Comparison of ENCODE assay signal across 15 cellular contexts in genomic region chr7:33728779-33729646, GRCh38.
DNase-seq lines count a peak whose midpoint lies in the region; ATAC-seq, FAIRE-seq and TF ChIP-seq lines count a peak whose summit lies in the region.
"Had no signal": no experiment of that assay in that cellular context is flagged by ENCODE, and none has a peak within 500 bp of the region (broad histone marks: within the 10 kb centered on the region; RNA-seq: fewer than 3 reads in every experiment).

No MANE protein-coding gene starts in this region.

- peaks cover 10% of the 10 kb centered on the region for H3K79me2 ChIP-seq in endothelial cell of umbilical vein (ENCODE audit: control insufficient read depth, insufficient read depth, low read length)

- H3K9ac ChIP-seq in endothelial cell of umbilical vein (replicated peaks; ENCODE audit: extremely low read depth, insufficient read depth, low read length) = no peak overlapping the region
- H3K9ac ChIP-seq: BLaER1 treated with 17β-estradiol and CSF1 and Interleukin-3, amounts not matched to agents 10 nM and 100 nM had no signal

- no peaks in the 10 kb centered on the region for H3K36me3 Mint-ChIP-seq in progenitor cell of endocrine pancreas (ENCODE audit: insufficient read depth)

- H4K20me1 ChIP-seq in endothelial cell of umbilical vein (replicated peaks; ENCODE audit: control insufficient read depth, extremely low read depth, insufficient read depth, low read length) = no peaks in the 10 kb centered on the region
- H4K20me1 ChIP-seq: BLaER1 treated with 17β-estradiol and CSF1 and Interleukin-3, amounts not matched to agents 10 nM and 100 nM had no signal

- H3K4me3 ChIP-seq in HEK293 (ENCODE audit: low read depth, low read length) = no peak overlapping the region
- no peak overlapping the region for H3K4me3 ChIP-seq in endothelial cell of umbilical vein (replicated peaks in 1 of 3; ENCODE audit: insufficient read depth in 1 of 3, low read depth in 1 of 3, low read length in 3 of 3)
- H3K4me3 ChIP-seq in mesodermal cell (ENCODE audit: extremely low read depth, insufficient read depth, low read length, poor library complexity, severe bottlenecking) = no peak overlapping the region
- H3K4me3 ChIP-seq in aorta (ENCODE audit: low read length in 2 of 2) = no peak overlapping the region
- H3K4me3 ChIP-seq: BLaER1 treated with 17β-estradiol and CSF1 and Interleukin-3, amounts not matched to agents 10 nM and 100 nM had no signal

- H3K4me1 ChIP-seq in HEK293 (ENCODE audit: control insufficient read depth, insufficient read depth, low read length) (peaks cover 56% of the 10 kb centered on the region), endothelial cell of umbilical vein (ENCODE audit: control insufficient read depth, extremely low read depth, insufficient read depth, low read length) (peaks cover 69% of the 10 kb centered on the region), mesodermal cell (ENCODE audit: control insufficient read depth, insufficient read depth, low read length, poor library complexity, severe bottlenecking) (peaks cover 30% of the 10 kb centered on the region), aorta (ENCODE audit: control insufficient read depth in 1 of 2, insufficient read depth in 2 of 2, low read length in 2 of 2) (no peaks in the 10 kb centered on the region)

- H3K36me3 ChIP-seq in HEK293 (ENCODE audit: control insufficient read depth in 2 of 2, insufficient read depth in 1 of 2, low read length in 2 of 2) = no peaks in the 10 kb centered on the region
- H3K36me3 ChIP-seq in endothelial cell of umbilical vein (ENCODE audit: control insufficient read depth in 2 of 2, extremely low read depth in 1 of 2, insufficient read depth in 2 of 2, low read length in 2 of 2) = no peaks in the 10 kb centered on the region
- no peaks in the 10 kb centered on the region for H3K36me3 ChIP-seq in mesodermal cell (ENCODE audit: control insufficient read depth, insufficient read depth, low read length)
- no peaks in the 10 kb centered on the region for H3K36me3 ChIP-seq in aorta (ENCODE audit: control insufficient read depth in 1 of 2, insufficient read depth in 2 of 2, low read length in 1 of 2)
- H3K36me3 ChIP-seq: BLaER1 treated with 17β-estradiol and CSF1 and Interleukin-3, amounts not matched to agents 10 nM and 100 nM had no signal

- H3K9me3 Mint-ChIP-seq in progenitor cell of endocrine pancreas (ENCODE audit: low read depth) = no peaks in the 10 kb centered on the region

- DNase-seq in endothelial cell of umbilical vein (ENCODE audit: low read depth, low spot score) (peak; percentile 52), progenitor cell of endocrine pancreas (ENCODE audit: low spot score, unreplicated experiment) (no peak), cerebellum (ENCODE audit: low spot score) (no peak), aorta (no peak)
- DNase-seq: 8988T; AML-193; CD4-positive, CD25-positive, alpha-beta regulatory T cell; DMS53; IMR-90 had no signal

- BruUV-seq in endothelial cell of umbilical vein (replicated peaks; lab: Mats Ljungman, UMichigan) = no TSS peak

- ATAC-seq in GM21529 (IDR thresholded peaks at IDR 0.05; ENCODE audit: unreplicated experiment) = no peak
- no peak for ATAC-seq in aorta (ENCODE audit: low FRiP score)
- ATAC-seq: HCT116 had no signal

- no peaks in the 10 kb centered on the region for H3K9me1 ChIP-seq in endothelial cell of umbilical vein (replicated peaks; ENCODE audit: control insufficient read depth, extremely low read depth, insufficient read depth, low read length)

- CTCF ChIA-PET in HEK293 (lab: Yijun Ruan, JAX) (interaction anchor here (1.0 to 1.7 kb wide), 3 partner anchors 11 to 166 kb away, joined by 3 to 4 read pairs (median 3); no protein-coding TSS in a partner anchor), endothelial cell of umbilical vein (lab: Charles Lee) (interaction anchor here (1.0 kb wide), 1 partner anchor 29 kb away, joined by 3 read pairs; no protein-coding TSS in a partner anchor)

- peaks cover 34% of the 10 kb centered on the region for H3K4me1 Mint-ChIP-seq in progenitor cell of endocrine pancreas (ENCODE audit: low read depth)
- H3K4me1 Mint-ChIP-seq: CD4-positive, CD25-positive, alpha-beta regulatory T cell had no signal

- 90 to 93% methylated on average over 13 to 14 of the region's 17 CpGs for WGBS in mesodermal cell (ENCODE audit: insufficient coverage in 2 of 2), 2 experiments
- whole genome bisulfite sequencing in aorta, 2 donors = 89% methylated on average over 17 of the region's 17 CpGs

- no peak overlapping the region for H2AFZ ChIP-seq in endothelial cell of umbilical vein (ENCODE audit: low read depth, low read length)

- POLR2A ChIA-PET in HEK293 (lab: Yijun Ruan, JAX) = no interaction called here
- POLR2A ChIA-PET in endothelial cell of umbilical vein (lab: Charles Lee) = no interaction called here

- H3K4me3 Mint-ChIP-seq in progenitor cell of endocrine pancreas (ENCODE audit: low read depth) = peak overlapping the region; percentile 6
- H3K4me3 Mint-ChIP-seq: CD4-positive, CD25-positive, alpha-beta regulatory T cell had no signal

- FAIRE-seq in endothelial cell of umbilical vein (lab: Jason Lieb, UNC) = no peak
- FAIRE-seq: H54 had no signal

- H3K27me3 ChIP-seq in endothelial cell of umbilical vein (ENCODE audit: control insufficient read depth in 2 of 2, insufficient read depth in 2 of 2, low read length in 2 of 2) (no peaks in the 10 kb centered on the region), aorta (ENCODE audit: control insufficient read depth in 1 of 2, insufficient read depth in 2 of 2, low read length in 1 of 2) (no peaks in the 10 kb centered on the region)
- H3K27me3 ChIP-seq: BLaER1 treated with 17β-estradiol and CSF1 and Interleukin-3, amounts not matched to agents 10 nM and 100 nM had no signal

- peak overlapping the region; percentile 34 for H3K4me2 ChIP-seq in endothelial cell of umbilical vein (ENCODE audit: insufficient read depth, low read length)

- TF ChIP-seq CTCF in HEK293 (tag by site-specific recombination; IDR thresholded peaks at IDR 0.05) = no peak
- no peak for TF ChIP-seq CTCF in endothelial cell of umbilical vein (IDR thresholded peaks at IDR 0.05; ENCODE audit: extremely low read depth in 1 of 2, insufficient read depth in 1 of 2, low read depth in 1 of 2, low read length in 2 of 2)
- TF ChIP-seq CTCF in progenitor cell of endocrine pancreas (IDR thresholded peaks at IDR 0.05; ENCODE audit: unreplicated experiment) = no peak

- H3K27me3 Mint-ChIP-seq in progenitor cell of endocrine pancreas = peaks cover 26% of the 10 kb centered on the region
- H3K27me3 Mint-ChIP-seq: CD4-positive, CD25-positive, alpha-beta regulatory T cell had no signal

- intact Hi-C loops in endothelial cell of umbilical vein (cut with micrococcal nuclease) = loop anchor here (5.0 to 10.0 kb wide), 6 partner anchors 137 to 1234 kb away; partner anchors contain the start of genes AVL9, KBTBD2 and LSM5
- intact Hi-C loops in aorta (cut with DNase I) = no loop called here

- dilution Hi-C loops in endothelial cell of umbilical vein (cut with MboI; ENCODE audit: extremely low pct_ligation_motif_present, low sequenced_read_pairs) = no loop called here

- H3K27ac ChIP-seq in HEK293 (ENCODE audit: extremely low read depth, low read depth, low read length) (peak overlapping the region; percentile 88), endothelial cell of umbilical vein (ENCODE audit: insufficient read depth, low read depth, low read length) (peak overlapping the region; percentile 13), mesodermal cell (ENCODE audit: low read depth, low read length, severe bottlenecking) (peak overlapping the region; percentile 29), aorta (ENCODE audit: low read depth in 1 of 2, low read length in 2 of 2) (no peak overlapping the region)
- H3K27ac ChIP-seq: BLaER1 treated with 17β-estradiol and CSF1 and Interleukin-3, amounts not matched to agents 10 nM and 100 nM had no signal

- H3K27ac Mint-ChIP-seq in progenitor cell of endocrine pancreas = no peak overlapping the region
- H3K27ac Mint-ChIP-seq: CD4-positive, CD25-positive, alpha-beta regulatory T cell had no signal

- H3K9me3 ChIP-seq in HEK293 (ENCODE audit: control insufficient read depth, insufficient read depth, low read depth, low read length) = no peaks in the 10 kb centered on the region
- H3K9me3 ChIP-seq in endothelial cell of umbilical vein (replicated peaks; ENCODE audit: control insufficient read depth, insufficient read depth, low read length) = no peaks in the 10 kb centered on the region
- peaks cover 5% of the 10 kb centered on the region for H3K9me3 ChIP-seq in mesodermal cell (ENCODE audit: control insufficient read depth, low read length)
- no peaks in the 10 kb centered on the region for H3K9me3 ChIP-seq in aorta (ENCODE audit: control insufficient read depth, low read length)

- TF ChIP-seq POLR2A in endothelial cell of umbilical vein (IDR thresholded peaks at IDR 0.05; ENCODE audit: low read depth, low read length) = no peak

TF ChIP-seq in HEK293, 187 proteins besides CTCF, POLR2A, EP300 and RAD21 (continues in another document):
- TF ChIP-seq IKZF3 (tag by site-specific recombination; IDR thresholded peaks at IDR 0.05) = peak; percentile 55
- 0 out of 2 replicates have a peak, but pooled peaks have one; percentile 30 for TF ChIP-seq ZNF843 (tag by site-specific recombination; IDR thresholded peaks at IDR 0.05)
- TF ChIP-seq ZXDB (tag by site-specific recombination; IDR thresholded peaks at IDR 0.05) = peak; percentile 46; the same call in 1 of the 2 replicates
- no peak for TF ChIP-seq ZFP69B (tag by site-specific recombination; IDR thresholded peaks at IDR 0.05)

TF ChIP-seq in endothelial cell of umbilical vein, 7 proteins besides CTCF, POLR2A, EP300 and RAD21:
- no peak for TF ChIP-seq FOS (IDR thresholded peaks at IDR 0.05; ENCODE audit: borderline replicate concordance, insufficient read depth, low read length)
- no peak for TF ChIP-seq MYC (IDR thresholded peaks at IDR 0.05; ENCODE audit: low read depth, low read length)
- no peak for TF ChIP-seq GATA2 (IDR thresholded peaks at IDR 0.05; ENCODE audit: insufficient read depth, insufficient read length, low read depth, low read length)
- no peak for TF ChIP-seq EZH2 (IDR thresholded peaks at IDR 0.05; ENCODE audit: borderline replicate concordance, low read depth, low read length, severe bottlenecking)
- no peak for TF ChIP-seq POLR2AphosphoS5 (IDR thresholded peaks at IDR 0.05; ENCODE audit: insufficient read depth, low read depth, low read length)

Comparison
In these comparisons a context has a peak if more than half of its experiments do, and no peak if none do; other contexts are left out.
1. H3K27ac ChIP-seq: peak in HEK293 (single experiment), endothelial cell of umbilical vein (single experiment) and mesodermal cell (single experiment); none in aorta (0 of 2).